Comparison of ENCODE assay signal across 8 cellular contexts in genomic region chr13:100203696-100204367, GRCh38.
DNase-seq lines count a peak whose midpoint lies in the region; ATAC-seq and TF ChIP-seq lines count a peak whose summit lies in the region.
"Had no signal": no experiment of that assay in that cellular context is flagged by ENCODE, and none has a peak within 500 bp of the region (broad histone marks: within the 10 kb centered on the region; RNA-seq: fewer than 3 reads in every experiment).

No MANE protein-coding gene starts in this region.

- ATAC-seq in GM18502 (IDR thresholded peaks at IDR 0.05; ENCODE audit: poor library complexity, unreplicated experiment) = peak; percentile 78
- ATAC-seq in HG03159 (IDR thresholded peaks at IDR 0.05; ENCODE audit: unreplicated experiment) = peak; percentile 77
- ATAC-seq in natural killer cell = peak; percentile 58 to 88 (median 80)
- no peak for ATAC-seq in HG02852 (IDR thresholded peaks at IDR 0.05; ENCODE audit: unreplicated experiment)
- ATAC-seq: K562 had no signal

- no peaks in the 10 kb centered on the region for H3K9me3 Mint-ChIP-seq in activated T-helper 1 cell treated with anti-CD3 and anti-CD28 coated beads, Interleukin-12 subunit alpha, Interleukin-12 subunit beta, Interleukin-2, Interleukin-4 antibody, amounts not matched to agents 30 ng/mL and 10 ng/mL and 1 ng/mL, durations not matched to agents 14 hours and 24 hours and 36 hours
- peaks cover 0 to 5% of the 10 kb centered on the region in 2 donors for H3K9me3 Mint-ChIP-seq in natural killer cell

- peaks cover 10% of the 10 kb centered on the region for H3K4me1 Mint-ChIP-seq in activated T-helper 1 cell treated with anti-CD3 and anti-CD28 coated beads, Interleukin-12 subunit alpha, Interleukin-12 subunit beta, Interleukin-2, Interleukin-4 antibody, amounts not matched to agents 30 ng/mL and 10 ng/mL and 1 ng/mL, durations not matched to agents 14 hours and 24 hours and 36 hours (ENCODE audit: low read depth)
- peaks cover 17 to 20% of the 10 kb centered on the region in 2 donors for H3K4me1 Mint-ChIP-seq in natural killer cell

- H3K27ac Mint-ChIP-seq in activated T-helper 1 cell treated with anti-CD3 and anti-CD28 coated beads, Interleukin-12 subunit alpha, Interleukin-12 subunit beta, Interleukin-2, Interleukin-4 antibody, amounts not matched to agents 30 ng/mL and 10 ng/mL and 1 ng/mL, durations not matched to agents 14 hours and 24 hours and 36 hours = no peak overlapping the region
- peak overlapping the region in 1 of 2 donors; percentile 41 for H3K27ac Mint-ChIP-seq in natural killer cell

- intact Hi-C loops in activated T-helper 1 cell treated with anti-CD3 and anti-CD28 coated beads, Interleukin-12 subunit alpha, Interleukin-12 subunit beta, Interleukin-2, Interleukin-4 antibody, amounts not matched to agents 30 ng/mL and 10 ng/mL and 1 ng/mL, durations not matched to agents 14 hours and 24 hours and 36 hours (cut with micrococcal nuclease) = loop anchor here (5.0 kb wide), 1 partner anchor 72 kb away; no protein-coding TSS in a partner anchor
- intact Hi-C loops in natural killer cell (cut with micrococcal nuclease) = no loop called here

- no peak for TF ChIP-seq CTCF in natural killer cell (IDR thresholded peaks at IDR 0.05)

- peak overlapping the region; percentile 52 for H3K4me3 Mint-ChIP-seq in activated T-helper 1 cell treated with anti-CD3 and anti-CD28 coated beads, Interleukin-12 subunit alpha, Interleukin-12 subunit beta, Interleukin-2, Interleukin-4 antibody, amounts not matched to agents 30 ng/mL and 10 ng/mL and 1 ng/mL, durations not matched to agents 14 hours and 24 hours and 36 hours
- peak overlapping the region; percentile 4 for H3K4me3 Mint-ChIP-seq in natural killer cell

- no peak for DNase-seq in activated T-helper 1 cell treated with anti-CD3 and anti-CD28 coated beads, Interleukin-12 subunit alpha, Interleukin-12 subunit beta, Interleukin-2, Interleukin-4 antibody, amounts not matched to agents 30 ng/mL and 10 ng/mL and 1 ng/mL, durations not matched to agents 14 hours and 24 hours and 36 hours (ENCODE audit: low spot score)
- DNase-seq in natural killer cell (no peak), NCI-H82 (lab: John Stamatoyannopoulos, UW) (no peak), SK-N-DZ (ENCODE audit: low spot score) (no peak)

- H3K36me3 Mint-ChIP-seq in activated T-helper 1 cell treated with anti-CD3 and anti-CD28 coated beads, Interleukin-12 subunit alpha, Interleukin-12 subunit beta, Interleukin-2, Interleukin-4 antibody, amounts not matched to agents 30 ng/mL and 10 ng/mL and 1 ng/mL, durations not matched to agents 14 hours and 24 hours and 36 hours (ENCODE audit: low read depth) = peaks cover 3% of the 10 kb centered on the region
- H3K36me3 Mint-ChIP-seq in natural killer cell = no peaks in the 10 kb centered on the region

- no peaks in the 10 kb centered on the region for H3K27me3 Mint-ChIP-seq in activated T-helper 1 cell treated with anti-CD3 and anti-CD28 coated beads, Interleukin-12 subunit alpha, Interleukin-12 subunit beta, Interleukin-2, Interleukin-4 antibody, amounts not matched to agents 30 ng/mL and 10 ng/mL and 1 ng/mL, durations not matched to agents 14 hours and 24 hours and 36 hours (ENCODE audit: insufficient read depth)
- H3K27me3 Mint-ChIP-seq in natural killer cell (ENCODE audit: low read depth in 2 of 2) = no peaks in the 10 kb centered on the region
